ENCODE assay signal across 8 cellular contexts in genomic region chr9:4297151-4297794, GRCh38. TPM values are rescaled to one million over a fixed set of nuclear protein-coding genes. Genes with fewer than 3 reads are reported as not detected.
DNase-seq lines count a peak whose midpoint lies in the region; ATAC-seq lines count a peak whose summit lies in the region.

No MANE protein-coding gene starts in this region.

- H3K9me3 ChIP-seq in skeletal muscle satellite cell (replicated peaks; ENCODE audit: low read length) = no peaks in the 10 kb centered on the region

- H3K27me3 Mint-ChIP-seq in T-cell = peaks cover 27 to 46% of the 10 kb centered on the region in 2 donors

- H3K9ac ChIP-seq in skeletal muscle satellite cell (ENCODE audit: low read depth, low read length) = peak overlapping the region; percentile 96

- H3K4me3 Mint-ChIP-seq in T-cell = peak overlapping the region; percentile 89 to 96 (median 93)

- H3K4me1 Mint-ChIP-seq in T-cell = peaks cover 15 to 25% (median 23%) of the 10 kb centered on the region in 3 donors

- DNase-seq in D341Med (ENCODE audit: low spot score) (peak; percentile 35), HuH-7.5 (ENCODE audit: low spot score) (peak; percentile 53), T-cell (peak in 23 of 34 experiments; percentile 0 to 39 (median 16)), inferior parietal cortex (ENCODE audit: extremely low spot score) (peak; percentile 49)
- peak; percentile 10 for DNase-seq in central memory CD4-positive, alpha-beta T cell

- no peaks in the 10 kb centered on the region for H3K36me3 ChIP-seq in skeletal muscle satellite cell (ENCODE audit: insufficient read depth, low read length)

- CTCF ChIA-PET in T-cell (lab: Charles Lee) = interaction anchor here in 1 of 2 donors (0.6 to 1.1 kb wide), 2 partner anchors 42 to 520 kb away, joined by 3 read pairs; no protein-coding TSS in a partner anchor

- peak overlapping the region; percentile 80 for H3K4me3 ChIP-seq in skeletal muscle satellite cell (ENCODE audit: low read length)

- H3K9me3 Mint-ChIP-seq in T-cell = no peaks in the 10 kb centered on the region

- no peaks in the 10 kb centered on the region for H3K36me3 Mint-ChIP-seq in T-cell

- H3K27ac Mint-ChIP-seq in T-cell = peak overlapping the region; percentile 83 to 97

- no peaks in the 10 kb centered on the region for H3K27me3 ChIP-seq in skeletal muscle satellite cell (ENCODE audit: control insufficient read depth, insufficient read depth, low read length)

- POLR2A ChIA-PET in T-cell (lab: Charles Lee) = no interaction called here

- H3K4me1 ChIP-seq in skeletal muscle satellite cell (ENCODE audit: control insufficient read depth, insufficient read depth, low read length) = peaks cover 57% of the 10 kb centered on the region

- ATAC-seq in GM19463 (IDR thresholded peaks at IDR 0.05; ENCODE audit: unreplicated experiment) (peak; percentile 23), T-cell (replicated peaks in 1 of 4) (peak; percentile 24 to 54 (median 34)), HG03520 (IDR thresholded peaks at IDR 0.05; ENCODE audit: unreplicated experiment) (no peak)

- H3K4me2 ChIP-seq in skeletal muscle satellite cell (ENCODE audit: low read length) = peak overlapping the region; percentile 91

RNA-seq across cellular contexts. Expression of gene GLIS3, which starts 2.6 kb away (rescaled TPM):
- 1 to 10 TPM; 1.7 to 4.9 (median 3.5) TPM for total RNA-seq in T-cell
- 39.0 and 79.1 TPM in 2 replicates for total RNA-seq in skeletal muscle satellite cell (2012; rRNA removed)
